In the genomic region with DNA sequence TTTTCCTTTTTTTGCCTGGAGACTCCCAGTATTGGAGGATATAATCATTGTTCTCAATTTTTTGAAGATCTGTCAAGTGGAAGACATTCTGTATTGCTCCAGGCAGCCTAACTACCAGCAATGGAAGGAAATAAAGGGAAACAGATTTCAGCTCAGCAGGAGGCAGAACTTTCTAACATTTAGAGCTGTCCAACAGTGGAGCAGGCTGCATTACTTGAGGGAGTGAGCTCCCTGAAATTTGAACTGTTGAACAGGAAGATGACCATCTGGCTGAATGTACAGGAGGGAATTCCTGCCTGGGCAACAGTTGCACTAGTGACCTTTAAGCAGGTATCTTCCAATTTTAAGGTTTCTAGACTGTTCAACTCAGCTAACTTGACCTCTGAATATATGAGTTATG, we compare ENCODE assay signal across 12 cellular contexts.
DNase-seq lines count a peak whose midpoint lies in the region; ATAC-seq and TF ChIP-seq lines count a peak whose summit lies in the region.
"Had no signal": no experiment of that assay in that cellular context is flagged by ENCODE, and none has a peak within 500 bp of the region (broad histone marks: within the 10 kb centered on the region; RNA-seq: fewer than 3 reads in every experiment).

No MANE protein-coding gene starts in this region.

- H3K4me2 ChIP-seq in OCI-LY1 (ENCODE audit: low read length) = peak overlapping the region; percentile 51; the same call in 1 of the 2 replicates

- ATAC-seq in HG03432 (IDR thresholded peaks at IDR 0.05; ENCODE audit: unreplicated experiment) = no peak

- peaks cover 35% of the 10 kb centered on the region for H3K4me1 ChIP-seq in OCI-LY1 (ENCODE audit: insufficient read depth, low read length, severe bottlenecking)

- no peaks in the 10 kb centered on the region for H3K27me3 ChIP-seq in OCI-LY1 (ENCODE audit: insufficient read depth, low read length)

- no peaks in the 10 kb centered on the region for H3K9me3 ChIP-seq in OCI-LY1 (ENCODE audit: low read length)

- peaks cover 34% of the 10 kb centered on the region for H3K79me2 ChIP-seq in OCI-LY1 (ENCODE audit: insufficient read depth, low read length)

- H3K36me3 ChIP-seq in OCI-LY1 (ENCODE audit: insufficient read depth, low read length) = peaks cover 5% of the 10 kb centered on the region; the same call in 1 of the 2 replicates

- DNase-seq in T-helper 1 cell (no peak), cerebellar cortex (ENCODE audit: low spot score) (peak; percentile 89), pons (ENCODE audit: low spot score) (peak; percentile 31), amygdala (lab: John Stamatoyannopoulos, UW) (no peak)
- DNase-seq in NK-92 treated with Interleukin-12 subunit alpha and Interleukin-12 subunit beta, amount 100 ng/mL, for 24 hours (lab: John Stamatoyannopoulos, UW) = no peak
- DNase-seq: NCI-H1105; stimulated activated CD4-positive, alpha-beta T cell treated with anti-CD3 and anti-CD28 coated beads, Interleukin-1b, Interleukin-23, amount 100 ng/mL, for 48 hours; trophoblast cell had no signal

- no peaks in the 10 kb centered on the region for H4K20me1 ChIP-seq in OCI-LY1 (ENCODE audit: insufficient read depth, low read length)

- no peaks in the 10 kb centered on the region for H3F3A ChIP-seq in OCI-LY1 (ENCODE audit: insufficient read depth, low read length)

- peak overlapping the region; percentile 83 for H3K27ac ChIP-seq in OCI-LY1 (ENCODE audit: low read depth, low read length, poor library complexity, severe bottlenecking)
- H3K27ac ChIP-seq: SK-N-MC had no signal

- H3K27ac Mint-ChIP-seq in T-helper 1 cell treated with Interleukin-12 subunit alpha and Interleukin-12 subunit beta and Interleukin-4 antibody, amounts not matched to agents 30 μg/mL and 1 μg/mL, for 36 hours = peak overlapping the region; percentile 96

- no peaks in the 10 kb centered on the region for H3K9me2 ChIP-seq in OCI-LY1 (ENCODE audit: low read depth, low read length)

- H3K36me3 Mint-ChIP-seq in T-helper 1 cell treated with Interleukin-12 subunit alpha and Interleukin-12 subunit beta and Interleukin-4 antibody, amounts not matched to agents 30 μg/mL and 1 μg/mL, for 36 hours (ENCODE audit: low read depth) = peaks cover 14% of the 10 kb centered on the region

- H3K4me1 Mint-ChIP-seq in T-helper 1 cell treated with Interleukin-12 subunit alpha and Interleukin-12 subunit beta and Interleukin-4 antibody, amounts not matched to agents 30 μg/mL and 1 μg/mL, for 36 hours (ENCODE audit: low read depth) = peaks cover 31% of the 10 kb centered on the region

- no peak for TF ChIP-seq CTCF in OCI-LY1 (IDR thresholded peaks at IDR 0.05; ENCODE audit: low read length)

- H3K4me3 ChIP-seq in OCI-LY1 (ENCODE audit: low read depth, low read length, poor library complexity, severe bottlenecking) = peak overlapping the region; percentile 91

- H2AFZ ChIP-seq in OCI-LY1 (ENCODE audit: low read length) = no peak overlapping the region

- no peaks in the 10 kb centered on the region for H3K27me3 Mint-ChIP-seq in T-helper 1 cell treated with Interleukin-12 subunit alpha and Interleukin-12 subunit beta and Interleukin-4 antibody, amounts not matched to agents 30 μg/mL and 1 μg/mL, for 36 hours (ENCODE audit: low read depth)

- no peaks in the 10 kb centered on the region for H3K9me3 Mint-ChIP-seq in T-helper 1 cell treated with Interleukin-12 subunit alpha and Interleukin-12 subunit beta and Interleukin-4 antibody, amounts not matched to agents 30 μg/mL and 1 μg/mL, for 36 hours

- H3K9ac ChIP-seq in OCI-LY1 (ENCODE audit: low read length) = no peak overlapping the region

- H3K4me3 Mint-ChIP-seq in T-helper 1 cell treated with Interleukin-12 subunit alpha and Interleukin-12 subunit beta and Interleukin-4 antibody, amounts not matched to agents 30 μg/mL and 1 μg/mL, for 36 hours = peak overlapping the region; percentile 99

Comparison
In these comparisons a context has a peak if more than half of its experiments do, and no peak if none do; other contexts are left out.
1. DNase-seq: peak in cerebellar cortex (single experiment) and pons (single experiment); none in T-helper 1 cell (0 of 5), amygdala (0 of 56) and NK-92 treated with Interleukin-12 subunit alpha and Interleukin-12 subunit beta, amount 100 ng/mL, for 24 hours (single experiment).